8 cellular contexts compared by ENCODE assay signal in genomic region chr4:125315571-125316390, GRCh38. TPM values are rescaled to one million over a fixed set of nuclear protein-coding genes. Genes with fewer than 3 reads are reported as not detected.
DNase-seq lines count a peak whose midpoint lies in the region; ATAC-seq and TF ChIP-seq lines count a peak whose summit lies in the region.

No MANE protein-coding gene starts in this region.

- no peak for ATAC-seq in CD4-positive, CD25-positive, alpha-beta regulatory T cell (ENCODE audit: low read depth in 2 of 2)
- ATAC-seq in HG02623 (IDR thresholded peaks at IDR 0.05; ENCODE audit: unreplicated experiment) (no peak), HG02852 (IDR thresholded peaks at IDR 0.05; ENCODE audit: unreplicated experiment) (no peak)

- H3K4me1 Mint-ChIP-seq in CD4-positive, CD25-positive, alpha-beta regulatory T cell, result peaks cover 0 to 35% (median 7%) of the 10 kb centered on the region in 4 donors

- DNase-seq in CD4-positive, CD25-positive, alpha-beta regulatory T cell, result no peak
- DNase-seq in GM20000 (ENCODE audit: low spot score) (peak; percentile 21), RPMI8226 (peak; percentile 54)
- DNase-seq in stimulated activated CD8-positive, alpha-beta memory T cell treated with anti-CD3 and anti-CD28 coated beads, Interleukin-4, amount 100 ng/mL, for 48 hours, result peak; percentile 32

- H3K9me3 ChIP-seq in CD4-positive, CD25-positive, alpha-beta regulatory T cell (ENCODE audit: control insufficient read depth in 2 of 2, low read length in 2 of 2), result peaks cover 0 to 3% of the 10 kb centered on the region in 2 experiments

- H3K4me3 Mint-ChIP-seq in CD4-positive, CD25-positive, alpha-beta regulatory T cell, result peak overlapping the region; percentile 63 to 86 (median 78)

- H3K27me3 Mint-ChIP-seq in CD4-positive, CD25-positive, alpha-beta regulatory T cell, result peaks cover 57% of the 10 kb centered on the region

- H3K36me3 ChIP-seq in CD4-positive, CD25-positive, alpha-beta regulatory T cell (ENCODE audit: control insufficient read depth, insufficient read depth, low read length), result no peaks in the 10 kb centered on the region

- H3K4me3 ChIP-seq in CD4-positive, CD25-positive, alpha-beta regulatory T cell (ENCODE audit: low read depth, low read length), result no peak overlapping the region

- H3K4me1 ChIP-seq in CD4-positive, CD25-positive, alpha-beta regulatory T cell (ENCODE audit: control insufficient read depth, insufficient read depth, low read length, poor library complexity, severe bottlenecking), result peaks cover 29% of the 10 kb centered on the region

- peaks cover 0 to 7% (median 0%) of the 10 kb centered on the region in 7 donors for H3K9me3 Mint-ChIP-seq in CD4-positive, CD25-positive, alpha-beta regulatory T cell

- no peak overlapping the region for H3K27ac Mint-ChIP-seq in CD4-positive, CD25-positive, alpha-beta regulatory T cell

- peaks cover 16% of the 10 kb centered on the region for H3K27me3 ChIP-seq in CD4-positive, CD25-positive, alpha-beta regulatory T cell (ENCODE audit: control insufficient read depth, insufficient read depth, low read length)
- H3K27me3 ChIP-seq in layer of hippocampus (ENCODE audit: control insufficient read depth, insufficient read depth, low read length), result no peaks in the 10 kb centered on the region

- H3K36me3 Mint-ChIP-seq in CD4-positive, CD25-positive, alpha-beta regulatory T cell, result no peaks in the 10 kb centered on the region

- no peak overlapping the region for H3K27ac ChIP-seq in CD4-positive, CD25-positive, alpha-beta regulatory T cell (ENCODE audit: insufficient read depth, low read length, poor library complexity, severe bottlenecking)
- peak overlapping the region; percentile 89 for H3K27ac ChIP-seq in cingulate gyrus (ENCODE audit: low read depth, low read length)
- peak overlapping the region; percentile 85 for H3K27ac ChIP-seq in layer of hippocampus (ENCODE audit: low read depth, low read length)

- no peak for TF ChIP-seq CTCF in GM20000 (IDR thresholded peaks at IDR 0.05; ENCODE audit: extremely low read depth, missing control alignments)

RNA-seq across cellular contexts. Expression of gene FAT4, which starts 1.0 kb away (rescaled TPM):
- total RNA-seq in CD4-positive, CD25-positive, alpha-beta regulatory T cell, result 0.02 TPM
- not detected for polyA plus RNA-seq in CD4-positive, CD25-positive, alpha-beta regulatory T cell

Comparison
In these comparisons a context has a peak if more than half of its experiments do, and no peak if none do; other contexts are left out.
1. DNase-seq: peak in GM20000 (single experiment), RPMI8226 (single experiment) and stimulated activated CD8-positive, alpha-beta memory T cell treated with anti-CD3 and anti-CD28 coated beads, Interleukin-4, amount 100 ng/mL, for 48 hours (single experiment); none in CD4-positive, CD25-positive, alpha-beta regulatory T cell (0 of 3).